Comparison of ENCODE assay signal across 19 cellular contexts in genomic region chr5:114581136-114581535, GRCh38.
DNase-seq lines count a peak whose midpoint lies in the region; ATAC-seq lines count a peak whose summit lies in the region.
"Had no signal": no experiment of that assay in that cellular context is flagged by ENCODE, and none has a peak within 500 bp of the region (broad histone marks: within the 10 kb centered on the region; RNA-seq: fewer than 3 reads in every experiment).

No MANE protein-coding gene starts in this region.

- H3K18ac ChIP-seq in mesendoderm (ENCODE audit: low read length) = no peak overlapping the region

- H4K5ac ChIP-seq in mesendoderm (ENCODE audit: low read length) = no peak overlapping the region

- H3K9me3 ChIP-seq in NT2/D1 (ENCODE audit: insufficient read depth, low read length) = no peaks in the 10 kb centered on the region
- H3K9me3 ChIP-seq in iPS DF 6.9 (ENCODE audit: control insufficient read depth, insufficient read depth, low read length) = no peaks in the 10 kb centered on the region
- no peaks in the 10 kb centered on the region for H3K9me3 ChIP-seq in right cardiac atrium (ENCODE audit: control insufficient read depth, low read length)

- H3K4me3 ChIP-seq in NT2/D1 (ENCODE audit: insufficient read length, low read depth) (no peak overlapping the region), iPS DF 6.9 (ENCODE audit: low read length) (no peak overlapping the region), mesendoderm (ENCODE audit: low read length) (no peak overlapping the region), right cardiac atrium (ENCODE audit: low read length) (no peak overlapping the region), H7 (ENCODE audit: insufficient read depth, low read depth, low read length) (no peak overlapping the region)
- H3K4me3 ChIP-seq: BLaER1 treated with 17β-estradiol and CSF1 and Interleukin-3, amounts not matched to agents 10 nM and 100 nM; GM12878; GM23248 had no signal

- intact Hi-C loops in right cardiac atrium (cut with DNase I) = no loop called here

- H3K4me1 ChIP-seq in NT2/D1 (ENCODE audit: insufficient read depth, insufficient read length) = no peaks in the 10 kb centered on the region
- H3K4me1 ChIP-seq in iPS DF 6.9 (ENCODE audit: control insufficient read depth, insufficient read depth, low read length) = no peaks in the 10 kb centered on the region
- no peaks in the 10 kb centered on the region for H3K4me1 ChIP-seq in mesendoderm (ENCODE audit: control insufficient read depth, low read depth, low read length)
- no peaks in the 10 kb centered on the region for H3K4me1 ChIP-seq in right cardiac atrium (ENCODE audit: control insufficient read depth, insufficient read depth, low read length)
- H3K4me1 ChIP-seq: BLaER1 treated with 17β-estradiol and CSF1 and Interleukin-3, amounts not matched to agents 10 nM and 100 nM had no signal

- H3K27ac ChIP-seq in iPS DF 6.9 (ENCODE audit: low read length) (no peak overlapping the region), mesendoderm (ENCODE audit: low read depth, low read length) (no peak overlapping the region), right cardiac atrium (ENCODE audit: low read length) (no peak overlapping the region)
- H3K27ac ChIP-seq: BLaER1 treated with 17β-estradiol and CSF1 and Interleukin-3, amounts not matched to agents 10 nM and 100 nM; GM23248; HL-60 had no signal

- H3K23ac ChIP-seq in mesendoderm (ENCODE audit: low read length) = no peak overlapping the region

- no peaks in the 10 kb centered on the region for H3K79me1 ChIP-seq in mesendoderm (ENCODE audit: low read length)

- no peak overlapping the region for H4K8ac ChIP-seq in mesendoderm (ENCODE audit: low read depth, low read length)

- H2BK15ac ChIP-seq in mesendoderm (replicated peaks; ENCODE audit: low read depth) = no peak overlapping the region

- H2BK5ac ChIP-seq in mesendoderm (ENCODE audit: low read length) = no peak overlapping the region

- H3K4ac ChIP-seq in mesendoderm (ENCODE audit: low read depth, low read length) = no peak overlapping the region

- no peak overlapping the region for H3K56ac ChIP-seq in mesendoderm (ENCODE audit: low read length)

- ATAC-seq in right cardiac atrium (no peak), HG03469 (IDR thresholded peaks at IDR 0.05; ENCODE audit: unreplicated experiment) (no peak)
- ATAC-seq: CD8-positive, alpha-beta T cell; GM12878 had no signal

- H3K27me3 ChIP-seq in NT2/D1 (ENCODE audit: insufficient read depth, insufficient read length) (no peaks in the 10 kb centered on the region), iPS DF 6.9 (ENCODE audit: control insufficient read depth, insufficient read depth, low read length) (no peaks in the 10 kb centered on the region), mesendoderm (ENCODE audit: insufficient read depth, low read length, poor library complexity) (no peaks in the 10 kb centered on the region), right cardiac atrium (ENCODE audit: control insufficient read depth, insufficient read depth) (no peaks in the 10 kb centered on the region), H7 (ENCODE audit: control insufficient read depth, insufficient read depth, low read length) (no peaks in the 10 kb centered on the region)
- H3K27me3 ChIP-seq: BLaER1 treated with 17β-estradiol and CSF1 and Interleukin-3, amounts not matched to agents 10 nM and 100 nM had no signal

- H3K4me2 ChIP-seq in mesendoderm (ENCODE audit: low read length) = no peak overlapping the region
- H3K4me2 ChIP-seq: BLaER1 treated with 17β-estradiol and CSF1 and Interleukin-3, amounts not matched to agents 10 nM and 100 nM had no signal

- WGBS in iPS DF 6.9 (ENCODE audit: insufficient coverage, insufficient read length) = no CpG with 5 or more reads among the region's 2 CpGs
- whole genome bisulfite sequencing in mesendoderm (ENCODE audit: extremely low coverage, insufficient coverage, low lambda C conversion rate) = no CpG with 5 or more reads among the region's 2 CpGs
- WGBS in right cardiac atrium = 59% methylated on average over 2 of the region's 2 CpGs

- peak; percentile 6 for DNase-seq in NT2/D1 (ENCODE audit: low read depth, low spot score)
- DNase-seq in foreskin melanocyte = peak; percentile 57
- DNase-seq in iPS DF 6.9 (ENCODE audit: low read depth, low spot score) = peak; percentile 9
- peak; percentile 72 for DNase-seq in mesendoderm
- no peak for DNase-seq in right cardiac atrium
- no peak for DNase-seq in glomerular visceral epithelial cell (ENCODE audit: extremely low spot score)
- DNase-seq in H7 = no peak
- DNase-seq: CD8-positive, alpha-beta T cell; COR-L47; DMS 273 treated with DMSO at 0.1 percent for 48 hours; DMS53; DND-41; EL; GM23248; H9 had no signal

- no peaks in the 10 kb centered on the region for H3K79me2 ChIP-seq in mesendoderm (ENCODE audit: control insufficient read depth, insufficient read depth, low read length)

- H3K36me3 ChIP-seq in NT2/D1 (ENCODE audit: insufficient read depth, insufficient read length, low read length) = no peaks in the 10 kb centered on the region
- no peaks in the 10 kb centered on the region for H3K36me3 ChIP-seq in iPS DF 6.9 (ENCODE audit: control insufficient read depth, insufficient read depth, low read length)
- H3K36me3 ChIP-seq in mesendoderm (ENCODE audit: control insufficient read depth, insufficient read depth, low read length) = no peaks in the 10 kb centered on the region
- H3K36me3 ChIP-seq in H7 (replicated peaks; ENCODE audit: control insufficient read depth, insufficient read depth, low read length) = no peaks in the 10 kb centered on the region
- H3K36me3 ChIP-seq: BLaER1 treated with 17β-estradiol and CSF1 and Interleukin-3, amounts not matched to agents 10 nM and 100 nM had no signal

- no peak overlapping the region for H2BK120ac ChIP-seq in mesendoderm (ENCODE audit: low read depth, low read length)

- H3K9ac ChIP-seq in NT2/D1 (ENCODE audit: insufficient read length, low read depth) (no peak overlapping the region), mesendoderm (ENCODE audit: low read length) (no peak overlapping the region)
- H3K9ac ChIP-seq: BLaER1 treated with 17β-estradiol and CSF1 and Interleukin-3, amounts not matched to agents 10 nM and 100 nM; GM23248 had no signal

- H2AK5ac ChIP-seq in mesendoderm (ENCODE audit: low read length) = no peak overlapping the region

Comparison
In these comparisons a context has a peak if more than half of its experiments do, and no peak if none do; other contexts are left out.
1. DNase-seq: peak in NT2/D1 (single experiment), foreskin melanocyte (single experiment), iPS DF 6.9 (single experiment) and mesendoderm (single experiment); none in right cardiac atrium (0 of 3), glomerular visceral epithelial cell (single experiment) and H7 (single experiment).